ENCODE assay signal across 30 cellular contexts in genomic region chr15:100336061-100336460, GRCh38.
"Had no signal": no experiment of that assay in that cellular context is flagged by ENCODE, and none has a peak within 500 bp of the region (broad histone marks: within the 10 kb centered on the region; RNA-seq: fewer than 3 reads in every experiment).

No MANE protein-coding gene starts in this region.

- H3K27me3 ChIP-seq: breast epithelium, ovary, right lobe of liver, thyroid gland had no signal

- H3K4me3 Mint-ChIP-seq: activated naive CD4-positive, alpha-beta T cell treated with anti-CD3 and anti-CD28 coated beads, Interleukin-2, amount 10 ng/mL, durations not matched to agents 7 days and 5 days; activated naive CD8-positive, alpha-beta T cell treated with anti-CD3 and anti-CD28 coated beads, Interleukin-2, amount 50 U/mL, for 24 hours; dendritic cell treated with granulocyte-macrophage colony-stimulating factor and Interleukin-4, amounts not matched to agents 40 ng/mL and 50 ng/mL, for 4 days; endodermal cell; nephron; stimulated activated naive CD8-positive, alpha-beta T cell treated with anti-CD3 and anti-CD28 coated beads, Interleukin-15, Interleukin-2, amounts not matched to agents 100 ng/mL and 50 ng/mL, for 24 hours; T-helper 1 cell treated with Interleukin-12 subunit alpha and Interleukin-12 subunit beta and Interleukin-4 antibody, amounts not matched to agents 30 μg/mL and 1 μg/mL, for 36 hours had no signal

- H3K36me3 ChIP-seq: breast epithelium, heart right ventricle, neutrophil, ovary, right lobe of liver, thyroid gland had no signal

- H3K9me3 ChIP-seq: breast epithelium, heart right ventricle, neutrophil, ovary, right lobe of liver, thyroid gland had no signal

- H3K27ac Mint-ChIP-seq: activated naive CD4-positive, alpha-beta T cell treated with anti-CD3 and anti-CD28 coated beads, Interleukin-2, amount 10 ng/mL, durations not matched to agents 7 days and 5 days; activated naive CD8-positive, alpha-beta T cell treated with anti-CD3 and anti-CD28 coated beads, Interleukin-2, amount 50 U/mL, for 24 hours; dendritic cell treated with granulocyte-macrophage colony-stimulating factor and Interleukin-4, amounts not matched to agents 40 ng/mL and 50 ng/mL, for 4 days; endodermal cell; progenitor cell of endocrine pancreas; stimulated activated naive CD8-positive, alpha-beta T cell treated with anti-CD3 and anti-CD28 coated beads, Interleukin-15, Interleukin-2, amounts not matched to agents 100 ng/mL and 50 ng/mL, for 24 hours; T-helper 1 cell treated with Interleukin-12 subunit alpha and Interleukin-12 subunit beta and Interleukin-4 antibody, amounts not matched to agents 30 μg/mL and 1 μg/mL, for 36 hours had no signal

- DNase-seq: activated CD4-positive, alpha-beta T cell treated with anti-CD3 and anti-CD28 coated beads for 4 hours; activated CD4-positive, alpha-beta T cell treated with anti-CD3 and anti-CD28 coated beads, Interleukin-2, amount 50 U/mL, for 4 hours; activated gamma-delta T cell; activated naive CD4-positive, alpha-beta T cell treated with anti-CD3 and anti-CD28 coated beads, Interleukin-2, amount 10 ng/mL, durations not matched to agents 7 days and 5 days; activated naive CD8-positive, alpha-beta T cell treated with anti-CD3 and anti-CD28 coated beads, Interleukin-2, amount 50 U/mL, for 24 hours; activated T-cell treated with anti-CD3 and anti-CD28 coated beads, Interleukin-2, amount 50 U/mL, for 1 hour; amygdala; central memory CD4-positive, alpha-beta T cell; endodermal cell; heart right ventricle; kidney glomerular epithelial cell; ovary; right lobe of liver; stimulated activated CD4-positive, alpha-beta T cell treated with anti-CD3 and anti-CD28 coated beads, Interleukin-12 subunit alpha, Interleukin-12 subunit beta, amount 100 ng/mL, for 4 hours; stimulated activated CD4-positive, alpha-beta T cell treated with anti-CD3 and anti-CD28 coated beads, Interleukin-4, amount 100 ng/mL, for 1 hour; T-helper 9 cell; thyroid gland had no signal

- H3K9me3 Mint-ChIP-seq: activated naive CD4-positive, alpha-beta T cell treated with anti-CD3 and anti-CD28 coated beads, Interleukin-2, amount 10 ng/mL, durations not matched to agents 7 days and 5 days; activated naive CD8-positive, alpha-beta T cell treated with anti-CD3 and anti-CD28 coated beads, Interleukin-2, amount 50 U/mL, for 24 hours; dendritic cell treated with granulocyte-macrophage colony-stimulating factor and Interleukin-4, amounts not matched to agents 40 ng/mL and 50 ng/mL, for 4 days; endodermal cell; nephron; stimulated activated naive CD8-positive, alpha-beta T cell treated with anti-CD3 and anti-CD28 coated beads, Interleukin-15, Interleukin-2, amounts not matched to agents 100 ng/mL and 50 ng/mL, for 24 hours; T-helper 1 cell treated with Interleukin-12 subunit alpha and Interleukin-12 subunit beta and Interleukin-4 antibody, amounts not matched to agents 30 μg/mL and 1 μg/mL, for 36 hours had no signal

- H3K27ac ChIP-seq: breast epithelium, foreskin keratinocyte, heart right ventricle, neutrophil, ovary, right lobe of liver, thyroid gland, VCaP had no signal

- ATAC-seq: activated naive CD8-positive, alpha-beta T cell treated with anti-CD3 and anti-CD28 coated beads, Interleukin-2, amount 50 U/mL, for 24 hours; esophagus mucosa; left lobe of liver; right lobe of liver had no signal

- H3K4me3 ChIP-seq: breast epithelium, heart right ventricle, lung, ovary, right lobe of liver, skin epidermis, thyroid gland had no signal

- H3K4me1 ChIP-seq: breast epithelium, foreskin keratinocyte had no signal
